Comparison of ENCODE assay signal across 7 cellular contexts in the genomic region with DNA sequence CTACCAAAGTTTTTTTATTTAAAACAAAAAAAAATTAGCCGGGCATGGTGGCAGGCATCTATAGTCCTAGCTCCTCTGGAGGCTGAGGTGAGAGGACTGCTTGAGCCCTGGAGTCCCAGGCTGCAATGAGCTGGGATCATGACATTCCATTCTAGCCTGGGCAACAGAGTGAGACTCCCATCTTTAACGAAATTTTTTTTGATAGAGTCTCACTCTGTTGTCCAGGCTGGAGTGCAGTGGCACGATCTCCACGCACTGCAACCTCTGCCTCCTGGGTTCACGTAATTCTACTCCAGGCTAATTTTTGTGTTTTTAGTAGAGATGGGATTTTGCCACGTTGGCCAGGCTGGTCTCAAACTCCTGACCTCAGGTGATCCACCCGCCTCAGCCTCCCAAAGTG. TPM values are rescaled to one million over a fixed set of nuclear protein-coding genes. Genes with fewer than 3 reads are reported as not detected.
"Had no signal": no experiment of that assay in that cellular context is flagged by ENCODE, and none has a peak within 500 bp of the region (broad histone marks: within the 10 kb centered on the region; RNA-seq: fewer than 3 reads in every experiment).

No MANE protein-coding gene starts in this region.

RNA-seq across cellular contexts. Expression of gene FBN3, which starts 57.9 kb away (rescaled TPM):
- total RNA-seq: naive thymus-derived CD4-positive, alpha-beta T cell; osteoblast; posterior vena cava; right cardiac atrium; sigmoid colon; transverse colon had no signal
- polyA plus RNA-seq: naive thymus-derived CD4-positive, alpha-beta T cell; right cardiac atrium; urinary bladder had no signal
